In the genomic region with DNA sequence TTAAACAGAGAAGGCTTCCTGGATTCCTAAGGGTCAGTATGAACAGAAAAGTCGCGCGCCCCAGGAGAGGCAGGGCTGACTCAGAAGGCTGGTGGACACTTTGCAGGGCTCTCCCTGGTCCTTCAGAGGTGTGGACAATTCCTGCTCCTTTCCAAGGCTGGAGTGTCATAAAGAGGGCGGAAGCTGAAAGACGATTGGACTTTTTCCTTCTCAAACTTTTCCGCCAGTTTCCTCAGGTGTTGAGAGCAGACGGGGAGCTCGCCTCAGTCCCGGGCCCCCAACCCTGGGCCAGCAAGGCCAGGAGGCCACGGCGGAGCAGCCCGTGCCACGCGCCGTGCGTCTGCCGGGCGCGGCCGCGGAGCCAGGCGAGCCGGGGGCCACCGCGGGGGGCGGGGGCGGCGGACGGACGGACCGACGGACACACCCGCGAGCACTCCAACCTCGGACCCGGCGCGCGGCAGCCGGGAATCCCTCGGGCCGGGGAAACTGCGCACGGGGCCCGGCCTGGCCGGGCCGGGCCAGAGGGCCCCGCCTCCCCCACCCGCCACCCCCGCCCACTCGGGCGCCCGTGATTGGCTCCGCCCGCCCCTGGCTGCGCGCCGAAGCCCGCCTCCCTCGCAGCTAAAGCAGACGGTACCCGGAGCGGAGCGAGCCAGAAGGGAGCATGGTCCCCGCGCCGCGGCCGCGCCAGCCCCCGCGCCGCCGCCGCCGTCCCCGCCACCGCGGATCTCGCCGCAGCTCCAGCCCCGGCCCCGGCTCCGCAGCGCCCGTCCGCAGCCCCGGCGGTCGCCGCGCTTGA, we compare ENCODE assay signal across 9 cellular contexts. TPM values are rescaled to one million over a fixed set of nuclear protein-coding genes. Genes with fewer than 3 reads are reported as not detected.
DNase-seq lines count a peak whose midpoint lies in the region; ATAC-seq and TF ChIP-seq lines count a peak whose summit lies in the region.
"Had no signal": no experiment of that assay in that cellular context is flagged by ENCODE, and none has a peak within 500 bp of the region (broad histone marks: within the 10 kb centered on the region; RNA-seq: fewer than 3 reads in every experiment).

A gene (plus strand): TSS at position 629 of the 799 bp plus-strand sequence. CDS start 177,018 bp downstream, outside the sequence.

- H3K4me3 Mint-ChIP-seq in progenitor cell of endocrine pancreas (ENCODE audit: low read depth), result peak within 1 kb of the TSS; percentile 78

- peaks cover 9 to 78% (median 51%) of the 10 kb centered on the region in 7 donors for H3K27me3 ChIP-seq in heart right ventricle

- 5 to 6% methylated on average over 73 to 92 of the region's 92 CpGs for WGBS in heart right ventricle, 2 donors
- WGBS in urinary bladder, result 5% methylated on average over 92 of the region's 92 CpGs

- no peak for TF ChIP-seq CTCF in heart right ventricle (IDR thresholded peaks at IDR 0.05)
- TF ChIP-seq CTCF in progenitor cell of endocrine pancreas (IDR thresholded peaks at IDR 0.05; ENCODE audit: unreplicated experiment), result no peak

- ATAC-seq in GM19468 (IDR thresholded peaks at IDR 0.05; ENCODE audit: extremely low read depth, unreplicated experiment) (peak; percentile 54), heart right ventricle (peak; percentile 39 to 88 (median 79))

- H3K9me3 Mint-ChIP-seq in progenitor cell of endocrine pancreas (ENCODE audit: low read depth), result no peaks in the 10 kb centered on the region

- H3K9me3 ChIP-seq in SK-N-MC (ENCODE audit: low read depth, low read length) (no peaks in the 10 kb centered on the region), heart right ventricle (no peaks in the 10 kb centered on the region)
- H3K9me3 ChIP-seq: neutrophil had no signal

- H3K27ac ChIP-seq in SK-N-MC (no peak within 1 kb of the TSS), heart right ventricle (peak within 1 kb of the TSS in 6 of 10 donors; percentile 40 to 66 (median 52)), urinary bladder (ENCODE audit: low read depth) (no peak within 1 kb of the TSS)
- H3K27ac ChIP-seq: neutrophil had no signal

- no peaks in the 10 kb centered on the region for H3K36me3 ChIP-seq in SK-N-MC (ENCODE audit: insufficient read depth, low read length)
- no peaks in the 10 kb centered on the region for H3K36me3 ChIP-seq in heart right ventricle
- no peaks in the 10 kb centered on the region for H3K36me3 ChIP-seq in urinary bladder (ENCODE audit: insufficient read depth)
- H3K36me3 ChIP-seq: neutrophil had no signal

- H3K4me3 ChIP-seq in SK-N-MC (peak within 1 kb of the TSS; percentile 88), heart right ventricle (peak within 1 kb of the TSS; percentile 37 to 80 (median 64)), urinary bladder (ENCODE audit: low read depth, low read length) (peak within 1 kb of the TSS; percentile 76)

- DNase-seq in D341Med (ENCODE audit: low spot score) (peak; percentile 96), HK-2 (ENCODE audit: unreplicated experiment) (peak; percentile 83), SK-N-MC (ENCODE audit: low read depth, low spot score) (no peak), heart right ventricle (peak; percentile 85 to 89), progenitor cell of endocrine pancreas (ENCODE audit: low spot score, unreplicated experiment) (peak; percentile 23)
- peak; percentile 54 for DNase-seq in activated naive CD8-positive, alpha-beta T cell treated with anti-CD3 and anti-CD28 coated beads, Interleukin-2, amount 50 U/mL, for 16 hours (ENCODE audit: low read depth, low spot score)

- peaks cover 0 to 33% (median 20%) of the 10 kb centered on the region in 9 donors for H3K4me1 ChIP-seq in heart right ventricle
- H3K4me1 ChIP-seq in urinary bladder (ENCODE audit: insufficient read depth), result no peaks in the 10 kb centered on the region

- H3K4me1 Mint-ChIP-seq in progenitor cell of endocrine pancreas (ENCODE audit: low read depth), result peaks cover 9% of the 10 kb centered on the region

- H3K36me3 Mint-ChIP-seq in progenitor cell of endocrine pancreas (ENCODE audit: insufficient read depth), result no peaks in the 10 kb centered on the region

- peak within 1 kb of the TSS; percentile 69 for H3K9ac ChIP-seq in SK-N-MC (ENCODE audit: insufficient read length)

- H3K27me3 Mint-ChIP-seq in progenitor cell of endocrine pancreas, result peaks cover 78% of the 10 kb centered on the region

- H3K27ac Mint-ChIP-seq in progenitor cell of endocrine pancreas, result peak within 1 kb of the TSS; percentile 75

- intact Hi-C loops in heart right ventricle (cut with DNase I), result no loop called here

RNA-seq across cellular contexts. Expression of the gene that starts here (rescaled TPM):
- 1 to 10 TPM in 6 of 10 donors, under 1 TPM in 4; 0.71 to 1.5 (median 1.0) TPM for total RNA-seq in heart right ventricle
- polyA plus RNA-seq in heart right ventricle, result 1 to 10 TPM; 1.0 to 1.2 TPM
- 4.4 and 5.5 TPM in 2 replicates for total RNA-seq in progenitor cell of endocrine pancreas
- total RNA-seq in urinary bladder, result 8.7 TPM
- polyA plus RNA-seq in urinary bladder, result 5.7 TPM

Comparison
In these comparisons a context has a peak if more than half of its experiments do, and no peak if none do; other contexts are left out.
1. H3K27ac ChIP-seq: peak in heart right ventricle (6 of 10); none in SK-N-MC (single experiment) and urinary bladder (single experiment).
2. Peak in every context shown above with its lines, with median percentiles within 50 percentile points of each other: H3K4me3 ChIP-seq.